In genomic region chr17:9984768-9985167, GRCh38 we compare ENCODE assay signal across 19 cellular contexts.
"Had no signal": no experiment of that assay in that cellular context is flagged by ENCODE, and none has a peak within 500 bp of the region (broad histone marks: within the 10 kb centered on the region; RNA-seq: fewer than 3 reads in every experiment).

No MANE protein-coding gene starts in this region.

- H3K36me3 ChIP-seq: SJCRH30 had no signal

- H3K4me3 ChIP-seq: SJCRH30 had no signal

- H3K4me1 ChIP-seq: SJCRH30 had no signal

- H3K27ac ChIP-seq: SJCRH30 had no signal

- H3K27me3 ChIP-seq: SJCRH30 had no signal

- DNase-seq: KBM-7, MV-4-11, NCI-H1048, NCI-H1105, NCI-H1417, NCI-H1436 treated with DMSO at 0.1 percent for 48 hours, NCI-H1694, NCI-H187 treated with DMSO at 0.1 percent for 48 hours, NCI-H2029 treated with DMSO at 0.1 percent for 48 hours, NCI-H2171 treated with DMSO at 0.1 percent for 48 hours, NCI-H345, NCI-H446 treated with DMSO at 0.1 percent for 48 hours, NCI-H510A treated with DMSO at 0.1 percent for 48 hours, NCI-H526, NCI-H748 treated with DMSO at 0.1 percent for 48 hours, PC-3, SHP77 treated with DMSO at 0.1 percent for 48 hours, SJCRH30, T-helper 1 cell had no signal

- H3K9me3 ChIP-seq: SJCRH30 had no signal
